Comparison of ENCODE assay signal across 11 cellular contexts in genomic region chr15:63945838-63946298, GRCh38.
DNase-seq lines count a peak whose midpoint lies in the region; ATAC-seq and TF ChIP-seq lines count a peak whose summit lies in the region.
"Had no signal": no experiment of that assay in that cellular context is flagged by ENCODE, and none has a peak within 500 bp of the region (broad histone marks: within the 10 kb centered on the region; RNA-seq: fewer than 3 reads in every experiment).

No MANE protein-coding gene starts in this region.

- peak; percentile 55 for DNase-seq in activated CD4-positive, alpha-beta T cell treated with anti-CD3 and anti-CD28 coated beads, Interleukin-2, amount 10 ng/mL, durations not matched to agents 24 days and 14 days
- DNase-seq in activated CD4-positive, alpha-beta T cell treated with anti-CD3 and anti-CD28 coated beads, Interleukin-2, amount 10 ng/mL, durations not matched to agents 7 days and 5 days: no peak
- DNase-seq in body of pancreas: peak in 1 of 4 donors; percentile 42
- DNase-seq in right lobe of liver: peak in 1 of 3 donors; percentile 44
- DNase-seq in thyroid gland: peak; percentile 68 to 72
- DNase-seq in SK-N-DZ (ENCODE audit: low spot score): no peak
- DNase-seq in COR-L47 (lab: John Stamatoyannopoulos, UW): no peak

- H3K36me3 ChIP-seq in body of pancreas (replicated peaks in 1 of 2; ENCODE audit: insufficient read depth in 1 of 2, low read depth in 2 of 2): no peaks in the 10 kb centered on the region
- H3K36me3 ChIP-seq in right lobe of liver: no peaks in the 10 kb centered on the region
- no peaks in the 10 kb centered on the region for H3K36me3 ChIP-seq in thyroid gland
- H3K36me3 ChIP-seq: adrenal gland had no signal

- no peak overlapping the region for H3K4me3 Mint-ChIP-seq in activated CD4-positive, alpha-beta T cell treated with anti-CD3 and anti-CD28 coated beads, Interleukin-2, amount 10 ng/mL, durations not matched to agents 24 days and 14 days
- H3K4me3 Mint-ChIP-seq in activated CD4-positive, alpha-beta T cell treated with anti-CD3 and anti-CD28 coated beads, Interleukin-2, amount 10 ng/mL, durations not matched to agents 7 days and 5 days: no peak overlapping the region

- intact Hi-C loops in activated CD4-positive, alpha-beta T cell treated with anti-CD3 and anti-CD28 coated beads, Interleukin-2, amount 10 ng/mL, durations not matched to agents 24 days and 14 days (cut with micrococcal nuclease): loop anchor here (5.0 kb wide), 1 partner anchor 121 kb away; no protein-coding TSS in a partner anchor
- intact Hi-C loops in body of pancreas (cut with DNase I) (loop anchor here (5.0 kb wide), 1 partner anchor 101 kb away; the partner anchor contains the start of gene DAPK2), right lobe of liver (cut with DNase I) (loop anchor here (5.0 to 10.0 kb wide), 2 partner anchors 51 to 96 kb away; no protein-coding TSS in a partner anchor), thyroid gland (cut with DNase I) (loop anchor here (10.0 kb wide), 1 partner anchor 49 kb away; no protein-coding TSS in a partner anchor)

- H3K27ac ChIP-seq in body of pancreas (no peak overlapping the region), right lobe of liver (no peak overlapping the region), thyroid gland (peak overlapping the region; percentile 69 to 98 (median 90))
- H3K27ac ChIP-seq: testis had no signal

- H3K4me3 ChIP-seq in body of pancreas: no peak overlapping the region
- H3K4me3 ChIP-seq in right lobe of liver: no peak overlapping the region
- no peak overlapping the region for H3K4me3 ChIP-seq in thyroid gland (replicated peaks in 1 of 3)
- H3K4me3 ChIP-seq: adrenal gland, testis had no signal

- no peaks in the 10 kb centered on the region for H3K9me3 ChIP-seq in body of pancreas
- H3K9me3 ChIP-seq in right lobe of liver: no peaks in the 10 kb centered on the region
- no peaks in the 10 kb centered on the region for H3K9me3 ChIP-seq in thyroid gland
- H3K9me3 ChIP-seq: adrenal gland, testis had no signal

- H3K9me3 Mint-ChIP-seq in activated CD4-positive, alpha-beta T cell treated with anti-CD3 and anti-CD28 coated beads, Interleukin-2, amount 10 ng/mL, durations not matched to agents 24 days and 14 days: peaks cover 3% of the 10 kb centered on the region
- peaks cover 2% of the 10 kb centered on the region for H3K9me3 Mint-ChIP-seq in activated CD4-positive, alpha-beta T cell treated with anti-CD3 and anti-CD28 coated beads, Interleukin-2, amount 10 ng/mL, durations not matched to agents 7 days and 5 days
- H3K9me3 Mint-ChIP-seq: memory B cell had no signal

- CTCF ChIA-PET in activated CD4-positive, alpha-beta T cell treated with anti-CD3 and anti-CD28 coated beads, Interleukin-2, amount 10 ng/mL, durations not matched to agents 7 days and 5 days (lab: Charles Lee): interaction anchor here (0.5 to 10.0 kb wide), 32 partner anchors 9 to 366 kb away, joined by 3 to 87 read pairs (median 4); partner anchors contain the start of gene DAPK2

- POLR2A ChIA-PET in activated CD4-positive, alpha-beta T cell treated with anti-CD3 and anti-CD28 coated beads, Interleukin-2, amount 10 ng/mL, durations not matched to agents 7 days and 5 days (lab: Charles Lee): no interaction called here

- H3K27me3 ChIP-seq in body of pancreas (no peaks in the 10 kb centered on the region), right lobe of liver (no peaks in the 10 kb centered on the region), thyroid gland (no peaks in the 10 kb centered on the region)
- H3K27me3 ChIP-seq: adrenal gland, testis had no signal

- peaks cover 3% of the 10 kb centered on the region for H3K36me3 Mint-ChIP-seq in activated CD4-positive, alpha-beta T cell treated with anti-CD3 and anti-CD28 coated beads, Interleukin-2, amount 10 ng/mL, durations not matched to agents 24 days and 14 days (ENCODE audit: low read depth)
- H3K36me3 Mint-ChIP-seq in activated CD4-positive, alpha-beta T cell treated with anti-CD3 and anti-CD28 coated beads, Interleukin-2, amount 10 ng/mL, durations not matched to agents 7 days and 5 days (ENCODE audit: low read depth): no peaks in the 10 kb centered on the region
- H3K36me3 Mint-ChIP-seq: memory B cell had no signal

- peaks cover 23% of the 10 kb centered on the region for H3K4me1 Mint-ChIP-seq in activated CD4-positive, alpha-beta T cell treated with anti-CD3 and anti-CD28 coated beads, Interleukin-2, amount 10 ng/mL, durations not matched to agents 24 days and 14 days
- H3K4me1 Mint-ChIP-seq in activated CD4-positive, alpha-beta T cell treated with anti-CD3 and anti-CD28 coated beads, Interleukin-2, amount 10 ng/mL, durations not matched to agents 7 days and 5 days: peaks cover 6% of the 10 kb centered on the region

- TF ChIP-seq POLR2A in body of pancreas (IDR thresholded peaks at IDR 0.05): no peak
- no peak for TF ChIP-seq POLR2A in right lobe of liver (IDR thresholded peaks at IDR 0.05)
- TF ChIP-seq POLR2A in thyroid gland (IDR thresholded peaks at IDR 0.05): peak in 1 of 2 donors; percentile 43

- ATAC-seq in body of pancreas (peak; percentile 51), right lobe of liver (peak in 3 of 4 donors; percentile 13 to 49 (median 23)), GM18858 (IDR thresholded peaks at IDR 0.05; ENCODE audit: unreplicated experiment) (no peak)

- H3K27me3 Mint-ChIP-seq in activated CD4-positive, alpha-beta T cell treated with anti-CD3 and anti-CD28 coated beads, Interleukin-2, amount 10 ng/mL, durations not matched to agents 24 days and 14 days: no peaks in the 10 kb centered on the region
- no peaks in the 10 kb centered on the region for H3K27me3 Mint-ChIP-seq in activated CD4-positive, alpha-beta T cell treated with anti-CD3 and anti-CD28 coated beads, Interleukin-2, amount 10 ng/mL, durations not matched to agents 7 days and 5 days
- H3K27me3 Mint-ChIP-seq: memory B cell had no signal

- 77 to 85% methylated on average over 5 to 9 of the region's 9 CpGs for WGBS in body of pancreas, 2 donors
- 75% methylated on average over 2 of the region's 9 CpGs for whole genome bisulfite sequencing in right lobe of liver (ENCODE audit: insufficient coverage, low coverage, low lambda C conversion rate, missing lambda C conversion rate)
- 75 to 86% methylated on average over 7 to 9 of the region's 9 CpGs for WGBS in thyroid gland, 2 donors

- H3K27ac Mint-ChIP-seq in activated CD4-positive, alpha-beta T cell treated with anti-CD3 and anti-CD28 coated beads, Interleukin-2, amount 10 ng/mL, durations not matched to agents 24 days and 14 days: no peak overlapping the region
- H3K27ac Mint-ChIP-seq in activated CD4-positive, alpha-beta T cell treated with anti-CD3 and anti-CD28 coated beads, Interleukin-2, amount 10 ng/mL, durations not matched to agents 7 days and 5 days: no peak overlapping the region

- H3K4me1 ChIP-seq in body of pancreas: peaks cover 9% of the 10 kb centered on the region
- peaks cover 0 to 5% (median 0%) of the 10 kb centered on the region in 4 donors for H3K4me1 ChIP-seq in right lobe of liver
- H3K4me1 ChIP-seq in thyroid gland: peaks cover 32 to 58% of the 10 kb centered on the region in 2 donors

- TF ChIP-seq CTCF in body of pancreas (IDR thresholded peaks at IDR 0.05): peak in 1 of 7 experiments; percentile 12
- no peak for TF ChIP-seq CTCF in right lobe of liver (IDR thresholded peaks at IDR 0.05)
- peak in 3 of 6 experiments; percentile 39 to 53 (median 48) for TF ChIP-seq CTCF in thyroid gland (IDR thresholded peaks at IDR 0.05)

Comparison
In these comparisons a context has a peak if more than half of its experiments do, and no peak if none do; other contexts are left out.
1. DNase-seq: peak in activated CD4-positive, alpha-beta T cell treated with anti-CD3 and anti-CD28 coated beads, Interleukin-2, amount 10 ng/mL, durations not matched to agents 24 days and 14 days (single experiment) and thyroid gland (2 of 2); none in activated CD4-positive, alpha-beta T cell treated with anti-CD3 and anti-CD28 coated beads, Interleukin-2, amount 10 ng/mL, durations not matched to agents 7 days and 5 days (single experiment), SK-N-DZ (single experiment) and COR-L47 (single experiment).
2. H3K27ac ChIP-seq: peak in thyroid gland (3 of 3); none in body of pancreas (0 of 4) and right lobe of liver (0 of 3).